Comparison of ENCODE assay signal across 9 cellular contexts in genomic region chr5:154761062-154761740, GRCh38. TPM values are rescaled to one million over a fixed set of nuclear protein-coding genes. Genes with fewer than 3 reads are reported as not detected.
DNase-seq lines count a peak whose midpoint lies in the region; ATAC-seq and TF ChIP-seq lines count a peak whose summit lies in the region.
"Had no signal": no experiment of that assay in that cellular context is flagged by ENCODE, and none has a peak within 500 bp of the region (broad histone marks: within the 10 kb centered on the region; RNA-seq: fewer than 3 reads in every experiment).

No MANE protein-coding gene starts in this region.

- H3K36me3 ChIP-seq in breast epithelium (no peaks in the 10 kb centered on the region), urinary bladder (ENCODE audit: insufficient read depth) (no peaks in the 10 kb centered on the region)

- intact Hi-C loops in natural killer cell (cut with micrococcal nuclease) = no loop called here
- intact Hi-C loops in breast epithelium (cut with DNase I; ENCODE audit: low total_unique reads) = no loop called here

- H3K27me3 ChIP-seq in breast epithelium = no peaks in the 10 kb centered on the region

- H3K4me3 ChIP-seq in breast epithelium (no peak overlapping the region), urinary bladder (ENCODE audit: low read depth, low read length) (no peak overlapping the region)

- H3K9me3 Mint-ChIP-seq in natural killer cell treated with Interleukin-12 subunit alpha and Interleukin-12 subunit beta and Interleukin-15 and Interleukin-18, amount 100 ng/mL, for 72 hours = no peaks in the 10 kb centered on the region
- no peaks in the 10 kb centered on the region for H3K9me3 Mint-ChIP-seq in natural killer cell

- no peak for ATAC-seq in natural killer cell treated with Interleukin-12 subunit alpha and Interleukin-12 subunit beta and Interleukin-15 and Interleukin-18, amount 100 ng/mL, for 72 hours
- ATAC-seq in natural killer cell (no peak), HG03432 (IDR thresholded peaks at IDR 0.05; ENCODE audit: unreplicated experiment) (peak; percentile 55)

- H3K27ac ChIP-seq in breast epithelium (peak overlapping the region; percentile 15 to 30), urinary bladder (ENCODE audit: low read depth) (peak overlapping the region; percentile 39)
- H3K27ac ChIP-seq: VCaP had no signal

- peaks cover 4% of the 10 kb centered on the region for H3K36me3 Mint-ChIP-seq in natural killer cell treated with Interleukin-12 subunit alpha and Interleukin-12 subunit beta and Interleukin-15 and Interleukin-18, amount 100 ng/mL, for 72 hours
- no peaks in the 10 kb centered on the region for H3K36me3 Mint-ChIP-seq in natural killer cell

- no peak for TF ChIP-seq POLR2A in breast epithelium (IDR thresholded peaks at IDR 0.05)

- peak overlapping the region in 1 of 2 donors; percentile 80 for H3K27ac Mint-ChIP-seq in natural killer cell treated with Interleukin-12 subunit alpha and Interleukin-12 subunit beta and Interleukin-15 and Interleukin-18, amount 100 ng/mL, for 72 hours
- peak overlapping the region in 1 of 2 donors; percentile 74 for H3K27ac Mint-ChIP-seq in natural killer cell

- no peaks in the 10 kb centered on the region for H3K27me3 Mint-ChIP-seq in natural killer cell treated with Interleukin-12 subunit alpha and Interleukin-12 subunit beta and Interleukin-15 and Interleukin-18, amount 100 ng/mL, for 72 hours
- no peaks in the 10 kb centered on the region for H3K27me3 Mint-ChIP-seq in natural killer cell (ENCODE audit: low read depth in 2 of 2)

- H3K4me1 ChIP-seq in breast epithelium (peaks cover 3 to 17% of the 10 kb centered on the region in 2 donors), urinary bladder (ENCODE audit: insufficient read depth) (peaks cover 3% of the 10 kb centered on the region)

- no peak for DNase-seq in natural killer cell treated with Interleukin-12 subunit alpha and Interleukin-12 subunit beta and Interleukin-15 and Interleukin-18, amount 100 ng/mL, for 72 hours (ENCODE audit: low spot score)
- no peak for DNase-seq in natural killer cell
- DNase-seq in breast epithelium (ENCODE audit: low spot score in 2 of 2) = no peak
- no peak for DNase-seq in NCI-H345 treated with DMSO at 0.1 percent for 48 hours (lab: John Stamatoyannopoulos, UW; ENCODE audit: unreplicated experiment)
- no peak for DNase-seq in cerebellum (ENCODE audit: low spot score)
- DNase-seq in GDM1 (lab: John Stamatoyannopoulos, UW) = no peak

- H3K4me3 Mint-ChIP-seq in natural killer cell treated with Interleukin-12 subunit alpha and Interleukin-12 subunit beta and Interleukin-15 and Interleukin-18, amount 100 ng/mL, for 72 hours = peak overlapping the region; percentile 15
- no peak overlapping the region for H3K4me3 Mint-ChIP-seq in natural killer cell

- WGBS in urinary bladder = 64% methylated on average over 5 of the region's 5 CpGs

- TF ChIP-seq CTCF in natural killer cell (IDR thresholded peaks at IDR 0.05) (no peak), breast epithelium (IDR thresholded peaks at IDR 0.05) (no peak)

- peaks cover 49 to 62% of the 10 kb centered on the region in 2 donors for H3K4me1 Mint-ChIP-seq in natural killer cell treated with Interleukin-12 subunit alpha and Interleukin-12 subunit beta and Interleukin-15 and Interleukin-18, amount 100 ng/mL, for 72 hours (ENCODE audit: low read depth in 2 of 2)
- H3K4me1 Mint-ChIP-seq in natural killer cell = peaks cover 57 to 70% of the 10 kb centered on the region in 2 donors

- no peaks in the 10 kb centered on the region for H3K9me3 ChIP-seq in breast epithelium

RNA-seq across cellular contexts. Expression of gene LARP1, which starts 6.0 kb away (rescaled TPM):
- total RNA-seq in natural killer cell treated with Interleukin-12 subunit alpha and Interleukin-12 subunit beta and Interleukin-15 and Interleukin-18, amount 100 ng/mL, for 72 hours = 100 to 1,000 TPM; 193 to 369 TPM
- 100 to 1,000 TPM; 103 to 117 (median 112) TPM for total RNA-seq in natural killer cell
- total RNA-seq in breast epithelium = 100 to 1,000 TPM in 1 of 3 donors, 10 to 100 TPM in 2; 64.0 to 123 (median 73.7) TPM
- total RNA-seq in urinary bladder = 30.8 TPM
- polyA plus RNA-seq in urinary bladder = 50.0 TPM
- 44.0 TPM for total RNA-seq in cerebellum
